ENCODE assay signal across 31 cellular contexts in the genomic region with DNA sequence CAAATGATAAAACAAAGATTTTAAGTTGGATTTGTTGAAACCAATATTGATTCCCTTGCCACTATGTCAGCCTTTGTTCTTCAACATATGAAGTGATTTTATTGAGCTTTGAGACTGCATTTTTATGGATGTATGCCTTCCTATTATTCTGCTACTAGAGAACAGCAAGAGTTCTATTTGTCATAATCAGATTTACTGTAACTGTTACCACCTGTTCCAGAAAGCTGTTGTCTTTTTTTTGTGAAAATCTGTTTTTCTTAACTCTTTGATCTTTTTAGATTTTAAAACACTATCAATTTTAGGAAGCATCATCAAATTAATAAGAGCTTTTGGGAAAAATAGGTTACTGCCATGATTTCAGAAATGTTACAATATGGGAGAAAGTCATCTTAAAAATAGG.
A peak's percentile ranks its signal among the peaks of the same experiment; 100 is the strongest.
DNase-seq lines count a peak whose midpoint lies in the region; ATAC-seq, FAIRE-seq and TF ChIP-seq lines count a peak whose summit lies in the region.
"Had no signal": no experiment of that assay in that cellular context is flagged by ENCODE, and none has a peak within 500 bp of the region (broad histone marks: within the 10 kb centered on the region; RNA-seq: fewer than 3 reads in every experiment).

No MANE protein-coding gene starts in this region.

- peak; percentile 25 for DNase-seq in SK-N-SH
- no peak for DNase-seq in H54 (ENCODE audit: insufficient read length, low spot score)
- DNase-seq: 8988T; ACHN; AML-193; BE2C; C1 segment of cervical spinal cord; Caco-2; Calu3; CD4-positive, alpha-beta memory T cell; CD4-positive, alpha-beta T cell; CD4-positive, CD25-positive, alpha-beta regulatory T cell; CD8-positive, alpha-beta memory T cell; CD8-positive, alpha-beta T cell; COR-L47; DMS 273 treated with DMSO at 0.1 percent for 48 hours; DMS153; DMS53; DMS79; DMS79 treated with DMSO at 0.1 percent for 48 hours; DND-41; EL had no signal

- no peak for TF ChIP-seq CTCF in SK-N-SH (IDR thresholded peaks at IDR 0.05)

- no peaks in the 10 kb centered on the region for H3K9me2 ChIP-seq in SK-N-SH

- TF ChIP-seq EP300 in SK-N-SH (IDR thresholded peaks at IDR 0.05; ENCODE audit: borderline replicate concordance in 1 of 2, low read depth in 1 of 2, low read length in 1 of 2), result peak in 1 of 2 experiments; percentile 74; a peak in 1 of 4 replicates

- H4K20me1 ChIP-seq in SK-N-SH (ENCODE audit: insufficient read depth), result no peaks in the 10 kb centered on the region
- H4K20me1 ChIP-seq: BLaER1; BLaER1 treated with 17β-estradiol and CSF1 and Interleukin-3, amounts not matched to agents 10 nM and 100 nM had no signal

- H3K36me3 ChIP-seq in SK-N-SH (replicated peaks in 1 of 2; ENCODE audit: control insufficient read depth in 1 of 2, insufficient read depth in 2 of 2, low read length in 1 of 2), result peaks cover 0 to 3% of the 10 kb centered on the region in 2 experiments
- H3K36me3 ChIP-seq: BE2C; BLaER1; BLaER1 treated with 17β-estradiol and CSF1 and Interleukin-3, amounts not matched to agents 10 nM and 100 nM had no signal

- ATAC-seq in SK-N-SH treated with all-trans-retinoic acid at 6 μM for 48 hours (no peak), HG02970 (IDR thresholded peaks at IDR 0.05; ENCODE audit: low FRiP score, unreplicated experiment) (no peak)
- ATAC-seq: A549; CD8-positive, alpha-beta T cell had no signal

- H3K4me3 ChIP-seq in SK-N-SH (ENCODE audit: low read depth in 2 of 2, low read length in 1 of 2), result no peak overlapping the region
- H3K4me3 ChIP-seq: A549; BLaER1; BLaER1 treated with 17β-estradiol and CSF1 and Interleukin-3, amounts not matched to agents 10 nM and 100 nM had no signal

- no peaks in the 10 kb centered on the region for H3F3A ChIP-seq in SK-N-SH (replicated peaks; ENCODE audit: insufficient read depth)

- CTCF ChIA-PET in SK-N-SH (lab: Yijun Ruan, JAX), result interaction anchor here (0.7 to 1.7 kb wide), 8 partner anchors 11 to 296 kb away, joined by 3 to 5 read pairs (median 3); no protein-coding TSS in a partner anchor

- no peaks in the 10 kb centered on the region for H3K9me3 ChIP-seq in SK-N-SH
- H3K9me3 ChIP-seq: A549; BE2C; BLaER1; BLaER1 treated with 17β-estradiol and CSF1 and Interleukin-3, amounts not matched to agents 10 nM and 100 nM; Caco-2 had no signal

- no peaks in the 10 kb centered on the region for H3K27me3 ChIP-seq in SK-N-SH (ENCODE audit: insufficient read depth)
- H3K27me3 ChIP-seq: BE2C; BLaER1; BLaER1 treated with 17β-estradiol and CSF1 and Interleukin-3, amounts not matched to agents 10 nM and 100 nM had no signal

- no peak for FAIRE-seq in H54 (lab: Jason Lieb, UNC)
- FAIRE-seq: A204.1, A549, D721Med had no signal

- POLR2A ChIA-PET in SK-N-SH (lab: Yijun Ruan, JAX), result no interaction called here

- TF ChIP-seq POLR2A in H54 (IDR thresholded peaks at IDR 0.05; ENCODE audit: low read depth, low read length), result no peak

- TF ChIP-seq RAD21 in SK-N-SH (IDR thresholded peaks at IDR 0.05; ENCODE audit: low read length), result peak; percentile 32; the same call in 1 of the 2 replicates

- no peak overlapping the region for H3K4me2 ChIP-seq in SK-N-SH
- H3K4me2 ChIP-seq: A549; BLaER1; BLaER1 treated with 17β-estradiol and CSF1 and Interleukin-3, amounts not matched to agents 10 nM and 100 nM had no signal

- no peak overlapping the region for H3K9ac ChIP-seq in SK-N-SH
- H3K9ac ChIP-seq: BLaER1; BLaER1 treated with 17β-estradiol and CSF1 and Interleukin-3, amounts not matched to agents 10 nM and 100 nM had no signal

- H3K79me2 ChIP-seq in SK-N-SH (ENCODE audit: insufficient read depth), result no peaks in the 10 kb centered on the region

- peak overlapping the region in 1 of 2 experiments; percentile 85; a peak in 2 of 4 replicates for H3K27ac ChIP-seq in SK-N-SH (ENCODE audit: low read depth in 2 of 2, low read length in 1 of 2)
- H3K27ac ChIP-seq: 22Rv1; A549; BLaER1; BLaER1 treated with 17β-estradiol and CSF1 and Interleukin-3, amounts not matched to agents 10 nM and 100 nM; C4-2B had no signal

- peaks cover 0 to 8% of the 10 kb centered on the region in 2 experiments; a peak in 2 of 4 replicates for H3K4me1 ChIP-seq in SK-N-SH (ENCODE audit: control insufficient read depth in 1 of 2, insufficient read depth in 2 of 2, low read depth in 1 of 2, low read length in 1 of 2)
- H3K4me1 ChIP-seq: A549; BE2C; BLaER1; BLaER1 treated with 17β-estradiol and CSF1 and Interleukin-3, amounts not matched to agents 10 nM and 100 nM; Caco-2 had no signal

- H2AFZ ChIP-seq in SK-N-SH (ENCODE audit: low read depth), result no peak overlapping the region

TF ChIP-seq in SK-N-SH, 30 proteins besides CTCF, POLR2A, EP300 and RAD21:
- TF ChIP-seq SMC3 (IDR thresholded peaks at IDR 0.05; ENCODE audit: low read depth, low read length) (no peak), FOSL2 (IDR thresholded peaks at IDR 0.05; ENCODE audit: borderline replicate concordance, low read depth) (no peak), ZBTB33 (IDR thresholded peaks at IDR 0.05; ENCODE audit: borderline replicate concordance, low read depth) (no peak), RCOR1 (IDR thresholded peaks at IDR 0.05; ENCODE audit: low read length) (peak; percentile 78), CHD2 (IDR thresholded peaks at IDR 0.05; ENCODE audit: low read length, partially characterized antibody) (peak; percentile 53)

TF ChIP-seq in SK-N-SH treated with all-trans-retinoic acid at 6 μM for 48 hours, 23 proteins besides CTCF, POLR2A, EP300 and RAD21:
- TF ChIP-seq TCF4 (CRISPR knock-in tag; IDR thresholded peaks at IDR 0.05; ENCODE audit: borderline replicate concordance), result peak; percentile 87
- TF ChIP-seq, protein P1, sequence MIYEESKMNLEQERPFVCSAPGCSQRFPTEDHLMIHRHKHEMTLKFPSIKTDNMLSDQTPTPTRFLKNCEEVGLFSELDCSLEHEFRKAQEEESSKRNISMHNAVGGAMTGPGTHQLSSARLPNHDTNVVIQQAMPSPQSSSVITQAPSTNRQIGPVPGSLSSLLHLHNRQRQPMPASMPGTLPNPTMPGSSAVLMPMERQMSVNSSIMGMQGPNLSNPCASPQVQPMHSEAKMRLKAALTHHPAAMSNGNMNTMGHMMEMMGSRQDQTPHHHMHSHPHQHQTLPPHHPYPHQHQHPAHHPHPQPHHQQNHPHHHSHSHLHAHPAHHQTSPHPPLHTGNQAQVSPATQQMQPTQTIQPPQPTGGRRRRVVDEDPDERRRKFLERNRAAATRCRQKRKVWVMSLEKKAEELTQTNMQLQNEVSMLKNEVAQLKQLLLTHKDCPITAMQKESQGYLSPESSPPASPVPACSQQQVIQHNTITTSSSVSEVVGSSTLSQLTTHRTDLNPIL (CRISPR knock-in tag; IDR thresholded peaks at IDR 0.05; ENCODE audit: low read depth), result no peak
TF ChIP-seq in SK-N-SH treated with all-trans-retinoic acid at 6 μM for 48 hours: peak in this region for 1.
